In genomic region chr1:183044893-183045649, GRCh38 we compare ENCODE assay signal across 16 cellular contexts. TPM values are rescaled to one million over a fixed set of nuclear protein-coding genes. Genes with fewer than 3 reads are reported as not detected.
DNase-seq lines count a peak whose midpoint lies in the region; ATAC-seq and TF ChIP-seq lines count a peak whose summit lies in the region.
"Had no signal": no experiment of that assay in that cellular context is flagged by ENCODE, and none has a peak within 500 bp of the region (broad histone marks: within the 10 kb centered on the region; RNA-seq: fewer than 3 reads in every experiment).

No MANE protein-coding gene starts in this region.

- peaks cover 99% of the 10 kb centered on the region for H3K79me2 ChIP-seq in ACC112 (ENCODE audit: control insufficient read depth, insufficient read depth, low read length, unreplicated experiment)

- H3K4ac ChIP-seq in IMR-90 (ENCODE audit: low read depth, low read length) = no peak overlapping the region

- H3K27ac Mint-ChIP-seq in chondrocyte (ENCODE audit: unreplicated experiment) = peak overlapping the region; percentile 91
- H3K27ac Mint-ChIP-seq: activated CD8-positive, alpha-beta memory T cell treated with anti-CD3 and anti-CD28 coated beads, Interleukin-2, amount 10 ng/mL, durations not matched to agents 7 days and 5 days; WTC11 had no signal

- H4K20me1 ChIP-seq in IMR-90 (ENCODE audit: insufficient read depth, low read length) = peaks cover 90% of the 10 kb centered on the region

- no peak overlapping the region for H3K14ac ChIP-seq in IMR-90 (replicated peaks; ENCODE audit: low read depth, low read length)

- dilution Hi-C loops in IMR-90 (cut with HindIII; ENCODE audit: low sequenced_read_pairs, unreplicated experiment) = no loop called here

- no peak overlapping the region for H4K5ac ChIP-seq in IMR-90 (ENCODE audit: low read depth, low read length)

- H3K4me3 Mint-ChIP-seq in chondrocyte (ENCODE audit: unreplicated experiment) = peak overlapping the region; percentile 47
- H3K4me3 Mint-ChIP-seq: activated CD8-positive, alpha-beta memory T cell treated with anti-CD3 and anti-CD28 coated beads, Interleukin-2, amount 10 ng/mL, durations not matched to agents 7 days and 5 days; naive B cell; WTC11 had no signal

- no peak overlapping the region for H2AK9ac ChIP-seq in IMR-90 (replicated peaks; ENCODE audit: low read depth, low read length, poor library complexity)

- H3K56ac ChIP-seq in IMR-90 (ENCODE audit: extremely low read depth, insufficient read depth, low read length) = no peak overlapping the region

- no peaks in the 10 kb centered on the region for H3K36me3 ChIP-seq in ACC112 (ENCODE audit: insufficient read depth, low read length)
- H3K36me3 ChIP-seq in IMR-90 (ENCODE audit: control insufficient read depth, insufficient read depth, low read length) = no peaks in the 10 kb centered on the region

- H2AFZ ChIP-seq in ACC112 (ENCODE audit: low read length, unreplicated experiment) (no peak overlapping the region), IMR-90 (replicated peaks; ENCODE audit: low read length, poor library complexity) (no peak overlapping the region)

- H3K27me3 ChIP-seq in ACC112 (ENCODE audit: insufficient read depth, low read length) = no peaks in the 10 kb centered on the region
- H3K27me3 ChIP-seq in IMR-90 (ENCODE audit: control insufficient read depth, insufficient read depth, low read length) = no peaks in the 10 kb centered on the region

- DNase-seq in IMR-90 = no peak
- no peak for DNase-seq in chondrocyte (ENCODE audit: low spot score)
- peak; percentile 52 for DNase-seq in renal cortical epithelial cell (ENCODE audit: low read depth)
- DNase-seq in NCI-H2171 (lab: John Stamatoyannopoulos, UW) = no peak
- no peak for DNase-seq in SHP77 (lab: John Stamatoyannopoulos, UW)
- no peak for DNase-seq in OCI-M1 (lab: John Stamatoyannopoulos, UW)
- DNase-seq: activated CD8-positive, alpha-beta memory T cell treated with anti-CD3 and anti-CD28 coated beads, Interleukin-2, amount 10 ng/mL, durations not matched to agents 7 days and 5 days; dermis blood vessel endothelial cell; DMS 273 treated with DMSO at 0.1 percent for 48 hours; KBM-7; naive B cell; NCI-H1417 treated with DMSO at 0.1 percent for 48 hours; NCI-H345 had no signal

- intact Hi-C loops in IMR-90 (cut with micrococcal nuclease) = no loop called here

- CTCF ChIA-PET in IMR-90 (lab: Yijun Ruan, JAX) = no interaction called here

- BruUV-seq in IMR-90 (replicated peaks; lab: Mats Ljungman, UMichigan) = no TSS peak

- POLR2A ChIA-PET in IMR-90 (lab: Charles Lee; ENCODE audit: unreplicated experiment) = no interaction called here

- TF ChIP-seq POLR2A in IMR-90 (IDR thresholded peaks at IDR 0.05; ENCODE audit: low read depth, low read length) = no peak

- in situ Hi-C loops in IMR-90 (cut with MboI; ENCODE audit: low sequenced_read_pairs) = no loop called here

- no peak overlapping the region for H4K91ac ChIP-seq in IMR-90 (ENCODE audit: insufficient read depth, low read depth, low read length)

- peaks cover 58% of the 10 kb centered on the region for H3K4me1 ChIP-seq in ACC112 (ENCODE audit: control insufficient read depth, insufficient read depth, low read length, unreplicated experiment)
- peaks cover 20% of the 10 kb centered on the region for H3K4me1 ChIP-seq in IMR-90 (ENCODE audit: control insufficient read depth, insufficient read depth, low read length)

- no peak overlapping the region for H2AK5ac ChIP-seq in IMR-90 (ENCODE audit: low read depth, low read length)

- H3K27ac ChIP-seq in ACC112 (ENCODE audit: low read depth, low read length) (peak overlapping the region; percentile 91), IMR-90 (ENCODE audit: insufficient read depth, low read length) (no peak overlapping the region)

- H2BK120ac ChIP-seq in IMR-90 (ENCODE audit: low read depth, low read length) = no peak overlapping the region

- H3K9ac ChIP-seq in IMR-90 (ENCODE audit: low read depth, low read length) = no peak overlapping the region

- peak overlapping the region; percentile 41 for H3K4me3 ChIP-seq in ACC112 (ENCODE audit: low read depth, low read length)
- no peak overlapping the region for H3K4me3 ChIP-seq in IMR-90 (ENCODE audit: insufficient read depth, low read depth, low read length)

- no peak overlapping the region for H2BK20ac ChIP-seq in IMR-90 (ENCODE audit: low read depth, low read length)

- WGBS in IMR-90 (ENCODE audit: extremely low coverage in 2 of 2, insufficient read length in 1 of 2), 2 experiments = no CpG with 5 or more reads among the region's 2 CpGs

- ATAC-seq in IMR-90 (ENCODE audit: low read depth) = no peak
- no peak for ATAC-seq in HG02571 (IDR thresholded peaks at IDR 0.05; ENCODE audit: unreplicated experiment)
- ATAC-seq: activated CD8-positive, alpha-beta memory T cell treated with anti-CD3 and anti-CD28 coated beads, Interleukin-2, amount 10 ng/mL, durations not matched to agents 7 days and 5 days; WTC11 had no signal

- peaks cover 16% of the 10 kb centered on the region for H3K9me1 ChIP-seq in IMR-90 (ENCODE audit: insufficient read depth, low read length)

- peaks cover 0 to 61% of the 10 kb centered on the region in 2 experiments; a peak in 2 of 4 replicates for H3K79me1 ChIP-seq in IMR-90 (ENCODE audit: low read depth in 1 of 2, low read length in 2 of 2)

- no peak overlapping the region for H4K8ac ChIP-seq in IMR-90 (ENCODE audit: low read depth in 2 of 2, low read length in 2 of 2)

- H3K9me3 ChIP-seq in IMR-90 (ENCODE audit: control insufficient read depth, insufficient read depth, low read length) = no peaks in the 10 kb centered on the region

- TF ChIP-seq RAD21 in IMR-90 (IDR thresholded peaks at IDR 0.05; ENCODE audit: low read length) = no peak

- no peaks in the 10 kb centered on the region for H3K27me3 Mint-ChIP-seq in chondrocyte (ENCODE audit: low read depth)
- H3K27me3 Mint-ChIP-seq: naive B cell had no signal

- TF ChIP-seq CTCF in IMR-90 (conservative IDR thresholded peaks at IDR 0.05; ENCODE audit: low read depth, low read length) = no peak
- TF ChIP-seq CTCF in chondrocyte (IDR thresholded peaks at IDR 0.05) = no peak

- no peak overlapping the region for H3K23ac ChIP-seq in IMR-90 (ENCODE audit: low read depth, low read length)

- H2BK15ac ChIP-seq in IMR-90 (ENCODE audit: low read depth, low read length) = no peak overlapping the region

- peak overlapping the region; percentile 1 for H2BK5ac ChIP-seq in IMR-90 (ENCODE audit: low read depth, low read length, poor library complexity, severe bottlenecking)

- no peak overlapping the region for H3K18ac ChIP-seq in IMR-90 (ENCODE audit: low read depth, low read length)

- H3K36me3 Mint-ChIP-seq in chondrocyte (ENCODE audit: low read depth) = no peaks in the 10 kb centered on the region
- H3K36me3 Mint-ChIP-seq: activated CD8-positive, alpha-beta memory T cell treated with anti-CD3 and anti-CD28 coated beads, Interleukin-2, amount 10 ng/mL, durations not matched to agents 7 days and 5 days; naive B cell; WTC11 had no signal

- peaks cover 94% of the 10 kb centered on the region for H3K4me1 Mint-ChIP-seq in chondrocyte (ENCODE audit: low read depth)

- H3K9me3 Mint-ChIP-seq in chondrocyte (ENCODE audit: low read depth) = no peaks in the 10 kb centered on the region
- H3K9me3 Mint-ChIP-seq: naive B cell, WTC11 had no signal

- H3K4me2 ChIP-seq in IMR-90 (ENCODE audit: low read depth, low read length) = peak overlapping the region; percentile 90; the same call in 1 of the 2 replicates

TF ChIP-seq in IMR-90, 13 proteins besides CTCF, POLR2A, EP300 and RAD21:
- TF ChIP-seq SMC3 (IDR thresholded peaks at IDR 0.05; ENCODE audit: low read depth, low read length) (no peak), ELK1 (IDR thresholded peaks at IDR 0.05; ENCODE audit: borderline replicate concordance, low read depth, low read length) (no peak), RCOR1 (IDR thresholded peaks at IDR 0.05; ENCODE audit: insufficient replicate concordance, low read length) (no peak), CHD1 (IDR thresholded peaks at IDR 0.05; ENCODE audit: low read depth, low read length) (no peak), MAZ (IDR thresholded peaks at IDR 0.05; ENCODE audit: borderline replicate concordance, low read depth, low read length) (no peak), BHLHE40 (IDR thresholded peaks at IDR 0.05; ENCODE audit: low read depth, low read length) (no peak), CEBPB (IDR thresholded peaks at IDR 0.05; ENCODE audit: low read depth, low read length) (no peak), MXI1 (IDR thresholded peaks at IDR 0.05; ENCODE audit: borderline replicate concordance, low read depth, low read length) (no peak), MAFK (IDR thresholded peaks at IDR 0.05; ENCODE audit: low read depth, low read length) (no peak), RFX5 (IDR thresholded peaks at IDR 0.05; ENCODE audit: low read depth, low read length) (no peak), NFE2L2 (IDR thresholded peaks at IDR 0.05; ENCODE audit: low read depth, low read length) (no peak), FOS (IDR thresholded peaks at IDR 0.05; ENCODE audit: low read depth, low read length) (no peak), USF2 (IDR thresholded peaks at IDR 0.05; ENCODE audit: low read depth, low read length) (no peak)

RNA-seq across cellular contexts. Expression of gene LAMC1, which starts 21.9 kb away (rescaled TPM):
- 361 and 394 TPM in 2 replicates for total RNA-seq in IMR-90 (2012; rRNA removed)
- 223 and 249 TPM in 2 replicates for polyA plus RNA-seq in IMR-90 (2012; rRNA removed)
- polyA plus RNA-seq in IMR-90 (2012; cell fraction: cytosol; rRNA removed) = 90.5 and 125 TPM in 2 replicates
- polyA plus RNA-seq in IMR-90 (2012; cell fraction: nucleus; rRNA removed; ENCODE audit: low replicate concordance) = 105 and 251 TPM in 2 replicates
- total RNA-seq in chondrocyte = 307 to 453 TPM (median 449 TPM) in 3 replicates
- 241 and 266 TPM in 2 replicates for total RNA-seq in renal cortical epithelial cell
